Comparison of ENCODE assay signal across 1 cellular context in genomic region chr15:66931768-66932633, GRCh38.
TF ChIP-seq lines count a peak whose summit lies in the region.

No MANE protein-coding gene starts in this region.

TF ChIP-seq in SK-N-SH, 30 proteins besides CTCF, POLR2A, EP300 and RAD21 (continued from another document):
- TF ChIP-seq GATA2 (CRISPR knock-in tag; IDR thresholded peaks at IDR 0.05) (no peak), MXI1 (IDR thresholded peaks at IDR 0.05; ENCODE audit: low read depth, low read length) (no peak), YY1 (IDR thresholded peaks at IDR 0.05; ENCODE audit: low read depth) (no peak), RXRA (IDR thresholded peaks at IDR 0.05; ENCODE audit: borderline replicate concordance, low read depth) (no peak), FOXJ3 (CRISPR knock-in tag; IDR thresholded peaks at IDR 0.05) (no peak), RFX5 (IDR thresholded peaks at IDR 0.05; ENCODE audit: low read length) (no peak), ZBTB33 (IDR thresholded peaks at IDR 0.05; ENCODE audit: borderline replicate concordance, low read depth) (no peak), SMC3 (IDR thresholded peaks at IDR 0.05; ENCODE audit: low read depth, low read length) (no peak), MEF2A (IDR thresholded peaks at IDR 0.05; ENCODE audit: borderline replicate concordance, low read depth) (no peak), USF2 (IDR thresholded peaks at IDR 0.05; ENCODE audit: borderline replicate concordance, low read depth, low read length) (no peak), NFIC (IDR thresholded peaks at IDR 0.05; ENCODE audit: borderline replicate concordance) (0 out of 2 replicates have a peak, but pooled peaks have one; percentile 28), GABPA (IDR thresholded peaks at IDR 0.05; ENCODE audit: low read depth) (no peak), RCOR1 (IDR thresholded peaks at IDR 0.05; ENCODE audit: low read length) (no peak), JUND (IDR thresholded peaks at IDR 0.05) (no peak; the same call in 1 of the 2 replicates), TCF12 (IDR thresholded peaks at IDR 0.05) (peak; percentile 50)
TF ChIP-seq in SK-N-SH: peak in this region for 3.
